In the genomic region with DNA sequence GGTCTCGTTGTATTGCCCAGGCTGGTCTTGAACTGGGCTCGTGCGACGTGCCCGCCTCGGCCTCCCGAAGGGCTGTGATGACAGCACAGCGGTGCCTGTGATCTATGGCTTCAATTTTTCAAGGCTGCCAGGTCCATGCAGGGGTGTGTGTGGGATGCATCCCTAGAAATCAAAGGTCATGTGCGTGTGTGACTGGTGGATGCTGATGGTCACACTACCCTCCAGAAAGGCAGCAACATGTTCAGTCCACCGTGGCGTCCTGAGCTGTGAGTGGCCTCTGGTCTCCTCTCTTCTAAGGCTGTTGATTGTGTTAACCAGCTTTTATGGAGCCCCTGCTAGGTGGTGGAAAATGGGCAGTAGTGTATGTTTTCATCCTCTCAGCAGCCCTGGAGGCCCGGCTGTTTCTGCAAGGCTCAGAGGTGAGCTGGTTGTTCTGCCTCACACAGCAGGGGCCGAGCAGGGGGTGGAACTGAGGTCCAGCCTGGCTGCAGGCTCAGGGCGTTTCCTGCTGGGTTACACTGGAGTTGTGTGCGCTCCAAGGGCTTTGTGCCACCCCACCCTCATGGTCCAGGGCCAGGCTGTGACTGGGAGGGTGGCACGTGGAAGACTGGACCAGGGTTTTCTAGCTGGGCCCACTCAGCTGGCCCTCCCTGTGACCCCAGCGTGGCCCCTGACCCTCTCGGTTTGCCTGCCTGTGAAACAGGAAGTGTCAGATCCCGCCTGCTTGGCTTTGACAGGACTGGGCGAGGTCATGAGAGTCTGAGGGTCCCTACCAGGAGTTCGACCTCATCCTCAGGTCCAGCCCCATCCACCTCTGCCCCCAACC, we compare ENCODE assay signal across 1 cellular context.
TF ChIP-seq lines count a peak whose summit lies in the region.

No MANE protein-coding gene starts in this region.

TF ChIP-seq in WTC11, 78 proteins besides CTCF, POLR2A, EP300 and RAD21 (continued from another document):
- TF ChIP-seq, protein P1, sequence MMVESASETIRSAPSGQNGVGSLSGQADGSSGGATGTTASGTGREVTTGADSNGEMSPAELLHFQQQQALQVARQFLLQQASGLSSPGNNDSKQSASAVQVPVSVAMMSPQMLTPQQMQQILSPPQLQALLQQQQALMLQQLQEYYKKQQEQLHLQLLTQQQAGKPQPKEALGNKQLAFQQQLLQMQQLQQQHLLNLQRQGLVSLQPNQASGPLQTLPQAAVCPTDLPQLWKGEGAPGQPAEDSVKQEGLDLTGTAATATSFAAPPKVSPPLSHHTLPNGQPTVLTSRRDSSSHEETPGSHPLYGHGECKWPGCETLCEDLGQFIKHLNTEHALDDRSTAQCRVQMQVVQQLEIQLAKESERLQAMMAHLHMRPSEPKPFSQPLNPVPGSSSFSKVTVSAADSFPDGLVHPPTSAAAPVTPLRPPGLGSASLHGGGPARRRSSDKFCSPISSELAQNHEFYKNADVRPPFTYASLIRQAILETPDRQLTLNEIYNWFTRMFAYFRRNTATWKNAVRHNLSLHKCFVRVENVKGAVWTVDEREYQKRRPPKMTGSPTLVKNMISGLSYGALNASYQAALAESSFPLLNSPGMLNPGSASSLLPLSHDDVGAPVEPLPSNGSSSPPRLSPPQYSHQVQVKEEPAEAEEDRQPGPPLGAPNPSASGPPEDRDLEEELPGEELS (CRISPR knock-in tag; IDR thresholded peaks at IDR 0.05): no peak
- TF ChIP-seq, protein P2, sequence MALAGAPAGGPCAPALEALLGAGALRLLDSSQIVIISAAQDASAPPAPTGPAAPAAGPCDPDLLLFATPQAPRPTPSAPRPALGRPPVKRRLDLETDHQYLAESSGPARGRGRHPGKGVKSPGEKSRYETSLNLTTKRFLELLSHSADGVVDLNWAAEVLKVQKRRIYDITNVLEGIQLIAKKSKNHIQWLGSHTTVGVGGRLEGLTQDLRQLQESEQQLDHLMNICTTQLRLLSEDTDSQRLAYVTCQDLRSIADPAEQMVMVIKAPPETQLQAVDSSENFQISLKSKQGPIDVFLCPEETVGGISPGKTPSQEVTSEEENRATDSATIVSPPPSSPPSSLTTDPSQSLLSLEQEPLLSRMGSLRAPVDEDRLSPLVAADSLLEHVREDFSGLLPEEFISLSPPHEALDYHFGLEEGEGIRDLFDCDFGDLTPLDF (CRISPR knock-in tag; IDR thresholded peaks at IDR 0.05): no peak
- TF ChIP-seq, protein P3, sequence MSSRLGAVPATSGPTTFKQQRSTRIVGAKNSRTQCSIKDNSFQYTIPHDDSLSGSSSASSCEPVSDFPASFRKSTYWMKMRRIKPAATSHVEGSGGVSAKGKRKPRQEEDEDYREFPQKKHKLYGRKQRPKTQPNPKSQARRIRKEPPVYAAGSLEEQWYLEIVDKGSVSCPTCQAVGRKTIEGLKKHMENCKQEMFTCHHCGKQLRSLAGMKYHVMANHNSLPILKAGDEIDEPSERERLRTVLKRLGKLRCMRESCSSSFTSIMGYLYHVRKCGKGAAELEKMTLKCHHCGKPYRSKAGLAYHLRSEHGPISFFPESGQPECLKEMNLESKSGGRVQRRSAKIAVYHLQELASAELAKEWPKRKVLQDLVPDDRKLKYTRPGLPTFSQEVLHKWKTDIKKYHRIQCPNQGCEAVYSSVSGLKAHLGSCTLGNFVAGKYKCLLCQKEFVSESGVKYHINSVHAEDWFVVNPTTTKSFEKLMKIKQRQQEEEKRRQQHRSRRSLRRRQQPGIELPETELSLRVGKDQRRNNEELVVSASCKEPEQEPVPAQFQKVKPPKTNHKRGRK (CRISPR knock-in tag; IDR thresholded peaks at IDR 0.05; ENCODE audit: borderline replicate concordance): no peak
- TF ChIP-seq GRHL2 (CRISPR knock-in tag; IDR thresholded peaks at IDR 0.05; ENCODE audit: insufficient replicate concordance, severe bottlenecking) (no peak), ZNF396 (CRISPR knock-in tag; IDR thresholded peaks at IDR 0.05; ENCODE audit: borderline replicate concordance) (no peak), RELA (CRISPR knock-in tag; IDR thresholded peaks at IDR 0.05; ENCODE audit: borderline replicate concordance) (no peak), ZNF232 (CRISPR knock-in tag; IDR thresholded peaks at IDR 0.05) (no peak), FOXP1 (CRISPR knock-in tag; IDR thresholded peaks at IDR 0.05; ENCODE audit: borderline replicate concordance) (no peak), GABPB1 (CRISPR knock-in tag; IDR thresholded peaks at IDR 0.05) (no peak), ZNF671 (CRISPR knock-in tag; IDR thresholded peaks at IDR 0.05) (no peak), CREM (CRISPR knock-in tag; IDR thresholded peaks at IDR 0.05) (no peak), CREB1 (CRISPR knock-in tag; IDR thresholded peaks at IDR 0.05) (no peak)
- TF ChIP-seq, protein P4, sequence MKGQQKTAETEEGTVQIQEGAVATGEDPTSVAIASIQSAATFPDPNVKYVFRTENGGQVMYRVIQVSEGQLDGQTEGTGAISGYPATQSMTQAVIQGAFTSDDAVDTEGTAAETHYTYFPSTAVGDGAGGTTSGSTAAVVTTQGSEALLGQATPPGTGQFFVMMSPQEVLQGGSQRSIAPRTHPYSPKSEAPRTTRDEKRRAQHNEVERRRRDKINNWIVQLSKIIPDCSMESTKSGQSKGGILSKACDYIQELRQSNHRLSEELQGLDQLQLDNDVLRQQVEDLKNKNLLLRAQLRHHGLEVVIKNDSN (CRISPR knock-in tag; IDR thresholded peaks at IDR 0.05): no peak
- TF ChIP-seq, protein P5, sequence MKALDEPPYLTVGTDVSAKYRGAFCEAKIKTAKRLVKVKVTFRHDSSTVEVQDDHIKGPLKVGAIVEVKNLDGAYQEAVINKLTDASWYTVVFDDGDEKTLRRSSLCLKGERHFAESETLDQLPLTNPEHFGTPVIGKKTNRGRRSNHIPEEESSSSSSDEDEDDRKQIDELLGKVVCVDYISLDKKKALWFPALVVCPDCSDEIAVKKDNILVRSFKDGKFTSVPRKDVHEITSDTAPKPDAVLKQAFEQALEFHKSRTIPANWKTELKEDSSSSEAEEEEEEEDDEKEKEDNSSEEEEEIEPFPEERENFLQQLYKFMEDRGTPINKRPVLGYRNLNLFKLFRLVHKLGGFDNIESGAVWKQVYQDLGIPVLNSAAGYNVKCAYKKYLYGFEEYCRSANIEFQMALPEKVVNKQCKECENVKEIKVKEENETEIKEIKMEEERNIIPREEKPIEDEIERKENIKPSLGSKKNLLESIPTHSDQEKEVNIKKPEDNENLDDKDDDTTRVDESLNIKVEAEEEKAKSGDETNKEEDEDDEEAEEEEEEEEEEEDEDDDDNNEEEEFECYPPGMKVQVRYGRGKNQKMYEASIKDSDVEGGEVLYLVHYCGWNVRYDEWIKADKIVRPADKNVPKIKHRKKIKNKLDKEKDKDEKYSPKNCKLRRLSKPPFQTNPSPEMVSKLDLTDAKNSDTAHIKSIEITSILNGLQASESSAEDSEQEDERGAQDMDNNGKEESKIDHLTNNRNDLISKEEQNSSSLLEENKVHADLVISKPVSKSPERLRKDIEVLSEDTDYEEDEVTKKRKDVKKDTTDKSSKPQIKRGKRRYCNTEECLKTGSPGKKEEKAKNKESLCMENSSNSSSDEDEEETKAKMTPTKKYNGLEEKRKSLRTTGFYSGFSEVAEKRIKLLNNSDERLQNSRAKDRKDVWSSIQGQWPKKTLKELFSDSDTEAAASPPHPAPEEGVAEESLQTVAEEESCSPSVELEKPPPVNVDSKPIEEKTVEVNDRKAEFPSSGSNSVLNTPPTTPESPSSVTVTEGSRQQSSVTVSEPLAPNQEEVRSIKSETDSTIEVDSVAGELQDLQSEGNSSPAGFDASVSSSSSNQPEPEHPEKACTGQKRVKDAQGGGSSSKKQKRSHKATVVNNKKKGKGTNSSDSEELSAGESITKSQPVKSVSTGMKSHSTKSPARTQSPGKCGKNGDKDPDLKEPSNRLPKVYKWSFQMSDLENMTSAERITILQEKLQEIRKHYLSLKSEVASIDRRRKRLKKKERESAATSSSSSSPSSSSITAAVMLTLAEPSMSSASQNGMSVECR (CRISPR knock-in tag; IDR thresholded peaks at IDR 0.05; ENCODE audit: borderline replicate concordance): no peak
- TF ChIP-seq, protein P6, sequence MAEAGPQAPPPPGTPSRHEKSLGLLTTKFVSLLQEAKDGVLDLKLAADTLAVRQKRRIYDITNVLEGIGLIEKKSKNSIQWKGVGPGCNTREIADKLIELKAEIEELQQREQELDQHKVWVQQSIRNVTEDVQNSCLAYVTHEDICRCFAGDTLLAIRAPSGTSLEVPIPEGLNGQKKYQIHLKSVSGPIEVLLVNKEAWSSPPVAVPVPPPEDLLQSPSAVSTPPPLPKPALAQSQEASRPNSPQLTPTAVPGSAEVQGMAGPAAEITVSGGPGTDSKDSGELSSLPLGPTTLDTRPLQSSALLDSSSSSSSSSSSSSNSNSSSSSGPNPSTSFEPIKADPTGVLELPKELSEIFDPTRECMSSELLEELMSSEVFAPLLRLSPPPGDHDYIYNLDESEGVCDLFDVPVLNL (CRISPR knock-in tag; IDR thresholded peaks at IDR 0.05; ENCODE audit: borderline replicate concordance, low read depth): no peak
- TF ChIP-seq, protein P7, sequence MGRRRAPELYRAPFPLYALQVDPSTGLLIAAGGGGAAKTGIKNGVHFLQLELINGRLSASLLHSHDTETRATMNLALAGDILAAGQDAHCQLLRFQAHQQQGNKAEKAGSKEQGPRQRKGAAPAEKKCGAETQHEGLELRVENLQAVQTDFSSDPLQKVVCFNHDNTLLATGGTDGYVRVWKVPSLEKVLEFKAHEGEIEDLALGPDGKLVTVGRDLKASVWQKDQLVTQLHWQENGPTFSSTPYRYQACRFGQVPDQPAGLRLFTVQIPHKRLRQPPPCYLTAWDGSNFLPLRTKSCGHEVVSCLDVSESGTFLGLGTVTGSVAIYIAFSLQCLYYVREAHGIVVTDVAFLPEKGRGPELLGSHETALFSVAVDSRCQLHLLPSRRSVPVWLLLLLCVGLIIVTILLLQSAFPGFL (CRISPR knock-in tag; IDR thresholded peaks at IDR 0.05; ENCODE audit: borderline replicate concordance): no peak
